Comparison of ENCODE assay signal across 24 cellular contexts in the genomic region with DNA sequence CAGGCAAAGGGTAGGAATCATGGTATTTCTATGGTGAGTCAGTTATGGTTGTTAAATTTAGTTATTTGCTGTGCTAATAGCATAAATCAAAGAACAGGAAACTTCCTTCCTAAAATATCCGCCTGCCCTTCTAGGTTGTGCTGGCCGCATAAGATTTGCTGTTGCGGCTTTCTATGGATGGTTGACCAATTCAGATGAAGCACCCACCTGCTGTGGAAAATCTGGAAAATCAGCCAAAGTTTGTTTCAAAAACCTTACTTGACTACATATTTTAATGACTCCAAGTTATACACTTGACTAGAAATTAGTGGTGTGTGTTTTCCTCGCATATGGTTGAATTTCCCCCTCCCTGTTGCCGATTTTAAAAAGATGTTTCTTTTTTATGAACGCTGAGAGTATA. TPM values are rescaled to one million over a fixed set of nuclear protein-coding genes. Genes with fewer than 3 reads are reported as not detected.
DNase-seq lines count a peak whose midpoint lies in the region; ATAC-seq, FAIRE-seq and TF ChIP-seq lines count a peak whose summit lies in the region.
"Had no signal": no experiment of that assay in that cellular context is flagged by ENCODE, and none has a peak within 500 bp of the region (broad histone marks: within the 10 kb centered on the region; RNA-seq: fewer than 3 reads in every experiment).

No MANE protein-coding gene starts in this region.

- intact Hi-C loops in activated CD8-positive, alpha-beta T cell treated with anti-CD3 and anti-CD28 coated beads for 36 hours (cut with micrococcal nuclease): no loop called here

- no peak for DNase-seq in activated CD8-positive, alpha-beta T cell treated with anti-CD3 and anti-CD28 coated beads for 36 hours
- no peak for DNase-seq in activated CD8-positive, alpha-beta T cell treated with anti-CD3 and anti-CD28 coated beads, Interleukin-2, amount 10 ng/mL, durations not matched to agents 7 days and 5 days
- DNase-seq in NCI-H446 treated with DMSO at 0.1 percent for 48 hours (lab: John Stamatoyannopoulos, UW) (peak; percentile 36), cerebellar cortex (ENCODE audit: low spot score) (peak; percentile 78), chondrocyte (ENCODE audit: low spot score) (no peak), kidney glomerular epithelial cell (lab: John Stamatoyannopoulos, UW) (no peak), urothelium cell line (ENCODE audit: low spot score) (no peak)
- DNase-seq in stimulated activated naive CD8-positive, alpha-beta T cell treated with anti-CD3 and anti-CD28 coated beads, Interleukin-15, amount 100 ng/mL, for 72 hours: no peak
- DNase-seq: activated CD4-positive, alpha-beta T cell treated with anti-CD3 and anti-CD28 coated beads for 1 hour; activated gamma-delta T cell treated with Interleukin-2 at 50 U/mL for 16 hours; activated T-cell treated with anti-CD3 and anti-CD28 coated beads for 4 hours; CD8-positive, alpha-beta memory T cell; colonic mucosa; effector CD8-positive, alpha-beta T cell; glutamatergic neuron; H9; MM.1S; NCI-H1417 treated with DMSO at 0.1 percent for 48 hours; NCI-H345; NCI-H774; right lobe of liver; RPMI8226; stimulated activated CD4-positive, alpha-beta T cell treated with anti-CD3 and anti-CD28 coated beads, Interleukin-4, amount 100 ng/mL, for 1 hour had no signal

- ATAC-seq in activated CD8-positive, alpha-beta T cell treated with anti-CD3 and anti-CD28 coated beads for 36 hours: no peak
- no peak for ATAC-seq in activated CD8-positive, alpha-beta T cell treated with anti-CD3 and anti-CD28 coated beads, Interleukin-2, amount 10 ng/mL, durations not matched to agents 7 days and 5 days
- ATAC-seq in stimulated activated naive CD8-positive, alpha-beta T cell treated with anti-CD3 and anti-CD28 coated beads, Interleukin-15, amount 100 ng/mL, for 72 hours: no peak
- ATAC-seq: right lobe of liver had no signal

- no peak for FAIRE-seq in urothelium cell line (lab: Jason Lieb, UNC)
- FAIRE-seq: TTC549 had no signal

- H3K9me3 Mint-ChIP-seq in activated CD8-positive, alpha-beta T cell treated with anti-CD3 and anti-CD28 coated beads for 36 hours: no peaks in the 10 kb centered on the region
- H3K9me3 Mint-ChIP-seq in activated CD8-positive, alpha-beta T cell treated with anti-CD3 and anti-CD28 coated beads, Interleukin-2, amount 10 ng/mL, durations not matched to agents 7 days and 5 days (ENCODE audit: insufficient read depth): no peaks in the 10 kb centered on the region
- H3K9me3 Mint-ChIP-seq in stimulated activated naive CD8-positive, alpha-beta T cell treated with anti-CD3 and anti-CD28 coated beads, Interleukin-15, amount 100 ng/mL, for 72 hours: no peaks in the 10 kb centered on the region
- no peaks in the 10 kb centered on the region for H3K9me3 Mint-ChIP-seq in chondrocyte (ENCODE audit: low read depth)
- H3K9me3 Mint-ChIP-seq: CD8-positive, alpha-beta memory T cell; H9 had no signal

- H3K4me1 Mint-ChIP-seq in activated CD8-positive, alpha-beta T cell treated with anti-CD3 and anti-CD28 coated beads for 36 hours (ENCODE audit: low read depth): peaks cover 87% of the 10 kb centered on the region
- H3K4me1 Mint-ChIP-seq in activated CD8-positive, alpha-beta T cell treated with anti-CD3 and anti-CD28 coated beads, Interleukin-2, amount 10 ng/mL, durations not matched to agents 7 days and 5 days (ENCODE audit: low read depth): peaks cover 65% of the 10 kb centered on the region
- peaks cover 95% of the 10 kb centered on the region for H3K4me1 Mint-ChIP-seq in stimulated activated naive CD8-positive, alpha-beta T cell treated with anti-CD3 and anti-CD28 coated beads, Interleukin-15, amount 100 ng/mL, for 72 hours
- H3K4me1 Mint-ChIP-seq in chondrocyte (ENCODE audit: low read depth): no peaks in the 10 kb centered on the region

- no peaks in the 10 kb centered on the region for H3K27me3 Mint-ChIP-seq in activated CD8-positive, alpha-beta T cell treated with anti-CD3 and anti-CD28 coated beads for 36 hours
- no peaks in the 10 kb centered on the region for H3K27me3 Mint-ChIP-seq in activated CD8-positive, alpha-beta T cell treated with anti-CD3 and anti-CD28 coated beads, Interleukin-2, amount 10 ng/mL, durations not matched to agents 7 days and 5 days (ENCODE audit: low read depth)
- no peaks in the 10 kb centered on the region for H3K27me3 Mint-ChIP-seq in stimulated activated naive CD8-positive, alpha-beta T cell treated with anti-CD3 and anti-CD28 coated beads, Interleukin-15, amount 100 ng/mL, for 72 hours
- peaks cover 1% of the 10 kb centered on the region for H3K27me3 Mint-ChIP-seq in chondrocyte (ENCODE audit: low read depth)
- H3K27me3 Mint-ChIP-seq: CD8-positive, alpha-beta memory T cell had no signal

- H3K4me3 Mint-ChIP-seq in activated CD8-positive, alpha-beta T cell treated with anti-CD3 and anti-CD28 coated beads for 36 hours: peak overlapping the region; percentile 37
- no peak overlapping the region for H3K4me3 Mint-ChIP-seq in activated CD8-positive, alpha-beta T cell treated with anti-CD3 and anti-CD28 coated beads, Interleukin-2, amount 10 ng/mL, durations not matched to agents 7 days and 5 days
- H3K4me3 Mint-ChIP-seq in stimulated activated naive CD8-positive, alpha-beta T cell treated with anti-CD3 and anti-CD28 coated beads, Interleukin-15, amount 100 ng/mL, for 72 hours: peak overlapping the region; percentile 46 to 73
- no peak overlapping the region for H3K4me3 Mint-ChIP-seq in chondrocyte (ENCODE audit: unreplicated experiment)
- H3K4me3 Mint-ChIP-seq: H9 had no signal

- peak overlapping the region; percentile 36 for H3K27ac Mint-ChIP-seq in activated CD8-positive, alpha-beta T cell treated with anti-CD3 and anti-CD28 coated beads for 36 hours
- H3K27ac Mint-ChIP-seq in activated CD8-positive, alpha-beta T cell treated with anti-CD3 and anti-CD28 coated beads, Interleukin-2, amount 10 ng/mL, durations not matched to agents 7 days and 5 days: no peak overlapping the region
- no peak overlapping the region for H3K27ac Mint-ChIP-seq in stimulated activated naive CD8-positive, alpha-beta T cell treated with anti-CD3 and anti-CD28 coated beads, Interleukin-15, amount 100 ng/mL, for 72 hours
- H3K27ac Mint-ChIP-seq in chondrocyte (ENCODE audit: unreplicated experiment): no peak overlapping the region
- H3K27ac Mint-ChIP-seq: H9 had no signal

- TF ChIP-seq CTCF in activated CD8-positive, alpha-beta T cell treated with anti-CD3 and anti-CD28 coated beads for 36 hours (IDR thresholded peaks at IDR 0.05): no peak
- no peak for TF ChIP-seq CTCF in chondrocyte (IDR thresholded peaks at IDR 0.05)

- peaks cover 16% of the 10 kb centered on the region for H3K36me3 Mint-ChIP-seq in activated CD8-positive, alpha-beta T cell treated with anti-CD3 and anti-CD28 coated beads for 36 hours (ENCODE audit: low read depth)
- peaks cover 27% of the 10 kb centered on the region for H3K36me3 Mint-ChIP-seq in activated CD8-positive, alpha-beta T cell treated with anti-CD3 and anti-CD28 coated beads, Interleukin-2, amount 10 ng/mL, durations not matched to agents 7 days and 5 days (ENCODE audit: low read depth)
- H3K36me3 Mint-ChIP-seq in chondrocyte (ENCODE audit: low read depth): no peaks in the 10 kb centered on the region

- CTCF ChIA-PET in activated CD8-positive, alpha-beta T cell treated with anti-CD3 and anti-CD28 coated beads for 36 hours (lab: Charles Lee): interaction anchor here (1.9 kb wide), 1 partner anchor 9 kb away, joined by 12 read pairs; no protein-coding TSS in a partner anchor
- CTCF ChIA-PET in activated CD8-positive, alpha-beta T cell treated with anti-CD3 and anti-CD28 coated beads, Interleukin-2, amount 10 ng/mL, durations not matched to agents 7 days and 5 days (lab: Charles Lee): interaction anchor here (1.0 kb wide), 1 partner anchor 10 kb away, joined by 3 read pairs; no protein-coding TSS in a partner anchor

- POLR2A ChIA-PET in activated CD8-positive, alpha-beta T cell treated with anti-CD3 and anti-CD28 coated beads for 36 hours (lab: Charles Lee): no interaction called here
- POLR2A ChIA-PET in activated CD8-positive, alpha-beta T cell treated with anti-CD3 and anti-CD28 coated beads, Interleukin-2, amount 10 ng/mL, durations not matched to agents 7 days and 5 days (lab: Charles Lee): no interaction called here

RNA-seq across cellular contexts. Expression of a gene that starts 52.7 kb away (rescaled TPM):
- 10 to 100 TPM; 19.4 to 19.7 TPM for total RNA-seq in activated CD8-positive, alpha-beta T cell treated with anti-CD3 and anti-CD28 coated beads for 36 hours
- total RNA-seq in activated CD8-positive, alpha-beta T cell treated with anti-CD3 and anti-CD28 coated beads, Interleukin-2, amount 10 ng/mL, durations not matched to agents 7 days and 5 days: 10 to 100 TPM; 33.9 to 35.8 TPM
- total RNA-seq in chondrocyte: 0.85 to 1.3 TPM (median 1.2 TPM) in 3 replicates

Comparison
In these comparisons a context has a peak if more than half of its experiments do, and no peak if none do; other contexts are left out.
1. H3K4me3 Mint-ChIP-seq: peak in activated CD8-positive, alpha-beta T cell treated with anti-CD3 and anti-CD28 coated beads for 36 hours (single experiment) and stimulated activated naive CD8-positive, alpha-beta T cell treated with anti-CD3 and anti-CD28 coated beads, Interleukin-15, amount 100 ng/mL, for 72 hours (2 of 2); none in activated CD8-positive, alpha-beta T cell treated with anti-CD3 and anti-CD28 coated beads, Interleukin-2, amount 10 ng/mL, durations not matched to agents 7 days and 5 days (single experiment) and chondrocyte (single experiment).
2. DNase-seq: peak in NCI-H446 treated with DMSO at 0.1 percent for 48 hours (single experiment) and cerebellar cortex (single experiment); none in activated CD8-positive, alpha-beta T cell treated with anti-CD3 and anti-CD28 coated beads for 36 hours (single experiment), activated CD8-positive, alpha-beta T cell treated with anti-CD3 and anti-CD28 coated beads, Interleukin-2, amount 10 ng/mL, durations not matched to agents 7 days and 5 days (single experiment), stimulated activated naive CD8-positive, alpha-beta T cell treated with anti-CD3 and anti-CD28 coated beads, Interleukin-15, amount 100 ng/mL, for 72 hours (0 of 2), chondrocyte (single experiment), kidney glomerular epithelial cell (single experiment) and urothelium cell line (single experiment).